In the genomic region with DNA sequence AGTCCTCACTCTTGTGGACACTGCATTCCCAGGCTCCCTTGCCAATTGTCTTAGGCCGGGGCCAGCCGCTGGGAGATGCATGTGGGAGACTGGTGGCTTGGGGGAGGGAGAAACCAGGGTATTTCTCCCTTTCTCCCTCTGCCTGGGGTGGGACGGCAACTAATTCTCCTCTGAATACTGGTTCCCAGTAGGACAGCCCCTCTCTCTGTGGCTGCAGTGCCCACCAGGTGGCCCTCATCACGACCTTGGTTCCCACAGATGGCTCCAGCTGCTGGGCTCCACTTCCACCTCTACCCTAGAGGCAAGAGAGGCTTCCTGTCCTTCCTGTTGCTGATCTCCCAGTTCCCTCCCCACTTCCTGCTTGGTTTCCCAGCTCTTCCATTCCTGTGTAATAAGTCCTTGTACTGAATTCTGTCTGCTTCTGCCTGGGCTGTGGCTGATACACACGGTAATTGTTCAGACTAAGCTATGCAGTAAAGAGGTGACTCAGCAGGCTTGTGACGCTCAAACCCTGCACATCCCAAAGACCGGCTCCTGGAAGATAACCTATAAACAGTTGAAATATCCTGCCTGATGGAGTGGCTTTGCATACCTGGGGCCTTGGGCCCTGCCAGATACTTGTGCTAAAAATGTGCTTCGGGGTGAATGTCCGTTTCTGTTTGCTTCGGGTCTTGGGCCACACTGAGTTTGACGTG, we compare ENCODE assay signal across 8 cellular contexts. TPM values are rescaled to one million over a fixed set of nuclear protein-coding genes. Genes with fewer than 3 reads are reported as not detected.
DNase-seq lines count a peak whose midpoint lies in the region; ATAC-seq and TF ChIP-seq lines count a peak whose summit lies in the region.

No MANE protein-coding gene starts in this region.

- no peaks in the 10 kb centered on the region for H3K9me2 ChIP-seq in SK-N-SH

- no peak overlapping the region for H3K4me3 ChIP-seq in SK-N-SH (ENCODE audit: low read depth in 2 of 2, low read length in 1 of 2)

- TF ChIP-seq CTCF in SK-N-SH (IDR thresholded peaks at IDR 0.05): peak; percentile 28; the same call in 1 of the 2 replicates

- H3K9ac ChIP-seq in SK-N-SH: peak overlapping the region; percentile 15; the same call in 1 of the 2 replicates

- no peaks in the 10 kb centered on the region for H4K20me1 ChIP-seq in SK-N-SH (ENCODE audit: insufficient read depth)

- peaks cover 6% of the 10 kb centered on the region for H3K36me3 Mint-ChIP-seq in T-helper 2 cell treated with Interferon-gamma antibody and Interleukin-4, amounts not matched to agents 5 μg/mL and 100 μg/mL, for 36 hours (ENCODE audit: low read depth)
- H3K36me3 Mint-ChIP-seq in stimulated activated memory B cell treated with anti-CD40 and anti-IgM and Interleukin-4, amounts not matched to agents 10 μg/mL and 1 μg/mL and 100 μg/mL, for 72 hours: no peaks in the 10 kb centered on the region

- H3K27ac Mint-ChIP-seq in T-helper 2 cell treated with Interferon-gamma antibody and Interleukin-4, amounts not matched to agents 5 μg/mL and 100 μg/mL, for 36 hours: peak overlapping the region; percentile 92
- H3K27ac Mint-ChIP-seq in stimulated activated memory B cell treated with anti-CD40 and anti-IgM and Interleukin-4, amounts not matched to agents 10 μg/mL and 1 μg/mL and 100 μg/mL, for 72 hours: peak overlapping the region; percentile 25

- H3K4me3 Mint-ChIP-seq in T-helper 2 cell treated with Interferon-gamma antibody and Interleukin-4, amounts not matched to agents 5 μg/mL and 100 μg/mL, for 36 hours: peak overlapping the region; percentile 11
- H3K4me3 Mint-ChIP-seq in stimulated activated memory B cell treated with anti-CD40 and anti-IgM and Interleukin-4, amounts not matched to agents 10 μg/mL and 1 μg/mL and 100 μg/mL, for 72 hours: no peak overlapping the region

- peak overlapping the region in 1 of 2 experiments; percentile 75; a peak in 2 of 4 replicates for H3K27ac ChIP-seq in SK-N-SH (ENCODE audit: low read depth in 2 of 2, low read length in 1 of 2)

- H3K27me3 ChIP-seq in SK-N-SH (ENCODE audit: insufficient read depth): no peaks in the 10 kb centered on the region

- H3K9me3 Mint-ChIP-seq in T-helper 2 cell treated with Interferon-gamma antibody and Interleukin-4, amounts not matched to agents 5 μg/mL and 100 μg/mL, for 36 hours: no peaks in the 10 kb centered on the region
- H3K9me3 Mint-ChIP-seq in stimulated activated memory B cell treated with anti-CD40 and anti-IgM and Interleukin-4, amounts not matched to agents 10 μg/mL and 1 μg/mL and 100 μg/mL, for 72 hours: no peaks in the 10 kb centered on the region

- no peak for TF ChIP-seq RAD21 in SK-N-SH (IDR thresholded peaks at IDR 0.05; ENCODE audit: low read length)

- no peak for DNase-seq in T-helper 2 cell treated with Interferon-gamma antibody and Interleukin-4, amounts not matched to agents 5 μg/mL and 100 μg/mL, for 36 hours (ENCODE audit: low spot score)
- DNase-seq in T-helper 2 cell (no peak), SK-N-SH (peak; percentile 42), left cardiac atrium (peak; percentile 29), T1000 (lab: John Stamatoyannopoulos, UW) (no peak), epidermal melanocyte (ENCODE audit: insufficient read length, low spot score) (no peak), DMS153 treated with DMSO at 0.1 percent for 48 hours (lab: John Stamatoyannopoulos, UW; ENCODE audit: unreplicated experiment) (no peak)

- no peaks in the 10 kb centered on the region for H3K36me3 ChIP-seq in SK-N-SH (replicated peaks in 1 of 2; ENCODE audit: control insufficient read depth in 1 of 2, insufficient read depth in 2 of 2, low read length in 1 of 2)

- H3K27me3 Mint-ChIP-seq in T-helper 2 cell treated with Interferon-gamma antibody and Interleukin-4, amounts not matched to agents 5 μg/mL and 100 μg/mL, for 36 hours (ENCODE audit: low read depth): no peaks in the 10 kb centered on the region
- no peaks in the 10 kb centered on the region for H3K27me3 Mint-ChIP-seq in stimulated activated memory B cell treated with anti-CD40 and anti-IgM and Interleukin-4, amounts not matched to agents 10 μg/mL and 1 μg/mL and 100 μg/mL, for 72 hours

- POLR2A ChIA-PET in SK-N-SH (lab: Yijun Ruan, JAX): no interaction called here

- peaks cover 3 to 32% of the 10 kb centered on the region in 2 experiments; a peak in 2 of 4 replicates for H3K4me1 ChIP-seq in SK-N-SH (ENCODE audit: control insufficient read depth in 1 of 2, insufficient read depth in 2 of 2, low read depth in 1 of 2, low read length in 1 of 2)

- H3K79me2 ChIP-seq in SK-N-SH (ENCODE audit: insufficient read depth): no peaks in the 10 kb centered on the region

- 65% methylated on average over 11 of the region's 11 CpGs for WGBS in SK-N-SH (ENCODE audit: low lambda C conversion rate)

- H3F3A ChIP-seq in SK-N-SH (replicated peaks; ENCODE audit: insufficient read depth): peaks cover 44% of the 10 kb centered on the region

- peak overlapping the region; percentile 64 for H2AFZ ChIP-seq in SK-N-SH (ENCODE audit: low read depth)

- peaks cover 66% of the 10 kb centered on the region for H3K4me1 Mint-ChIP-seq in T-helper 2 cell treated with Interferon-gamma antibody and Interleukin-4, amounts not matched to agents 5 μg/mL and 100 μg/mL, for 36 hours (ENCODE audit: low read depth)
- H3K4me1 Mint-ChIP-seq in stimulated activated memory B cell treated with anti-CD40 and anti-IgM and Interleukin-4, amounts not matched to agents 10 μg/mL and 1 μg/mL and 100 μg/mL, for 72 hours: peaks cover 49% of the 10 kb centered on the region

- peak in 1 of 2 donors; percentile 1 for ATAC-seq in left cardiac atrium
- no peak for ATAC-seq in stimulated activated memory B cell treated with anti-CD40 and anti-IgM and Interleukin-4, amounts not matched to agents 10 μg/mL and 1 μg/mL and 100 μg/mL, for 72 hours

- no peaks in the 10 kb centered on the region for H3K9me3 ChIP-seq in SK-N-SH

- intact Hi-C loops in left cardiac atrium (cut with DNase I): loop anchor here in 1 of 2 donors (5.0 kb wide), 1 partner anchor 47 kb away; a partner anchor contains a TSS

- H3K4me2 ChIP-seq in SK-N-SH: peak overlapping the region; percentile 28; the same call in 1 of the 2 replicates

- CTCF ChIA-PET in SK-N-SH (lab: Yijun Ruan, JAX): interaction anchor here (0.5 to 8.8 kb wide), 2 partner anchors 17 to 176 kb away, joined by 3 to 49 read pairs; no protein-coding TSS in a partner anchor

- no peak for TF ChIP-seq EP300 in SK-N-SH (IDR thresholded peaks at IDR 0.05; ENCODE audit: borderline replicate concordance in 1 of 2, low read depth in 1 of 2, low read length in 1 of 2)

TF ChIP-seq in SK-N-SH, 30 proteins besides CTCF, POLR2A, EP300 and RAD21 (continues in another document):
- TF ChIP-seq SIN3A (IDR thresholded peaks at IDR 0.05; ENCODE audit: borderline replicate concordance, low read depth, low read length) (0 out of 2 replicates have a peak, but pooled peaks have one; percentile 49), GATA2 (CRISPR knock-in tag; IDR thresholded peaks at IDR 0.05) (no peak), JUND (IDR thresholded peaks at IDR 0.05) (peak; percentile 48; the same call in 1 of the 2 replicates), MXI1 (IDR thresholded peaks at IDR 0.05; ENCODE audit: low read depth, low read length) (no peak), RCOR1 (IDR thresholded peaks at IDR 0.05; ENCODE audit: low read length) (no peak), GABPA (IDR thresholded peaks at IDR 0.05; ENCODE audit: low read depth) (peak; percentile 53), FOXJ3 (CRISPR knock-in tag; IDR thresholded peaks at IDR 0.05) (no peak)
- TF ChIP-seq, protein P1, sequence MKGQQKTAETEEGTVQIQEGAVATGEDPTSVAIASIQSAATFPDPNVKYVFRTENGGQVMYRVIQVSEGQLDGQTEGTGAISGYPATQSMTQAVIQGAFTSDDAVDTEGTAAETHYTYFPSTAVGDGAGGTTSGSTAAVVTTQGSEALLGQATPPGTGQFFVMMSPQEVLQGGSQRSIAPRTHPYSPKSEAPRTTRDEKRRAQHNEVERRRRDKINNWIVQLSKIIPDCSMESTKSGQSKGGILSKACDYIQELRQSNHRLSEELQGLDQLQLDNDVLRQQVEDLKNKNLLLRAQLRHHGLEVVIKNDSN (IDR thresholded peaks at IDR 0.05; ENCODE audit: borderline replicate concordance, low read depth): no peak
- TF ChIP-seq, protein P2, sequence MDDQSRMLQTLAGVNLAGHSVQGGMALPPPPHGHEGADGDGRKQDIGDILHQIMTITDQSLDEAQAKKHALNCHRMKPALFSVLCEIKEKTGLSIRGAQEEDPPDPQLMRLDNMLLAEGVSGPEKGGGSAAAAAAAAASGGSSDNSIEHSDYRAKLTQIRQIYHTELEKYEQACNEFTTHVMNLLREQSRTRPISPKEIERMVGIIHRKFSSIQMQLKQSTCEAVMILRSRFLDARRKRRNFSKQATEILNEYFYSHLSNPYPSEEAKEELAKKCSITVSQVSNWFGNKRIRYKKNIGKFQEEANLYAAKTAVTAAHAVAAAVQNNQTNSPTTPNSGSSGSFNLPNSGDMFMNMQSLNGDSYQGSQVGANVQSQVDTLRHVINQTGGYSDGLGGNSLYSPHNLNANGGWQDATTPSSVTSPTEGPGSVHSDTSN (IDR thresholded peaks at IDR 0.05): no peak
- TF ChIP-seq, protein P3, sequence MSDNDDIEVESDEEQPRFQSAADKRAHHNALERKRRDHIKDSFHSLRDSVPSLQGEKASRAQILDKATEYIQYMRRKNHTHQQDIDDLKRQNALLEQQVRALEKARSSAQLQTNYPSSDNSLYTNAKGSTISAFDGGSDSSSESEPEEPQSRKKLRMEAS (IDR thresholded peaks at IDR 0.05; ENCODE audit: low read depth): peak; percentile 43; the same call in 1 of the 2 replicates
- TF ChIP-seq, protein P4, sequence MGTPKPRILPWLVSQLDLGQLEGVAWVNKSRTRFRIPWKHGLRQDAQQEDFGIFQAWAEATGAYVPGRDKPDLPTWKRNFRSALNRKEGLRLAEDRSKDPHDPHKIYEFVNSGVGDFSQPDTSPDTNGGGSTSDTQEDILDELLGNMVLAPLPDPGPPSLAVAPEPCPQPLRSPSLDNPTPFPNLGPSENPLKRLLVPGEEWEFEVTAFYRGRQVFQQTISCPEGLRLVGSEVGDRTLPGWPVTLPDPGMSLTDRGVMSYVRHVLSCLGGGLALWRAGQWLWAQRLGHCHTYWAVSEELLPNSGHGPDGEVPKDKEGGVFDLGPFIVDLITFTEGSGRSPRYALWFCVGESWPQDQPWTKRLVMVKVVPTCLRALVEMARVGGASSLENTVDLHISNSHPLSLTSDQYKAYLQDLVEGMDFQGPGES (IDR thresholded peaks at IDR 0.05; ENCODE audit: low read depth, low read length): no peak

RNA-seq across cellular contexts. Expression of a gene that starts 20.4 kb away (rescaled TPM):
- polyA plus RNA-seq in SK-N-SH (2012; rRNA removed): 111 and 114 TPM in 2 replicates
- polyA plus RNA-seq in SK-N-SH (2012; cell fraction: cytosol; rRNA removed): 96.5 and 100 TPM in 2 replicates
- polyA plus RNA-seq in SK-N-SH (2012; cell fraction: nucleus; rRNA removed): 112 and 138 TPM in 2 replicates
- 100 to 1,000 TPM; 109 to 149 TPM for total RNA-seq in left cardiac atrium

RNA-seq across cellular contexts. Expression of a gene that starts 45.3 kb away (rescaled TPM):
- polyA plus RNA-seq in SK-N-SH (2012; rRNA removed): 240 and 279 TPM in 2 replicates
- polyA plus RNA-seq in SK-N-SH (2012; cell fraction: cytosol; rRNA removed): 305 and 321 TPM in 2 replicates
- polyA plus RNA-seq in SK-N-SH (2012; cell fraction: nucleus; rRNA removed): 94.3 and 162 TPM in 2 replicates
- total RNA-seq in left cardiac atrium: 100 to 1,000 TPM; 342 to 378 TPM

RNA-seq across cellular contexts. Expression of a gene that starts 49.6 kb away (rescaled TPM):
- 29.0 and 32.4 TPM in 2 replicates for polyA plus RNA-seq in SK-N-SH (2012; rRNA removed)
- polyA plus RNA-seq in SK-N-SH (2012; cell fraction: cytosol; rRNA removed): 33.5 and 34.7 TPM in 2 replicates
- 22.5 and 25.0 TPM in 2 replicates for polyA plus RNA-seq in SK-N-SH (2012; cell fraction: nucleus; rRNA removed)
- total RNA-seq in left cardiac atrium: 10 to 100 TPM; 44.6 to 46.7 TPM

Comparison
In these comparisons a context has a peak if more than half of its experiments do, and no peak if none do; other contexts are left out.
1. DNase-seq: peak in SK-N-SH (single experiment) and left cardiac atrium (single experiment); none in T-helper 2 cell treated with Interferon-gamma antibody and Interleukin-4, amounts not matched to agents 5 μg/mL and 100 μg/mL, for 36 hours (single experiment), T-helper 2 cell (0 of 5), T1000 (single experiment), epidermal melanocyte (single experiment) and DMS153 treated with DMSO at 0.1 percent for 48 hours (single experiment).